In the genomic region with DNA sequence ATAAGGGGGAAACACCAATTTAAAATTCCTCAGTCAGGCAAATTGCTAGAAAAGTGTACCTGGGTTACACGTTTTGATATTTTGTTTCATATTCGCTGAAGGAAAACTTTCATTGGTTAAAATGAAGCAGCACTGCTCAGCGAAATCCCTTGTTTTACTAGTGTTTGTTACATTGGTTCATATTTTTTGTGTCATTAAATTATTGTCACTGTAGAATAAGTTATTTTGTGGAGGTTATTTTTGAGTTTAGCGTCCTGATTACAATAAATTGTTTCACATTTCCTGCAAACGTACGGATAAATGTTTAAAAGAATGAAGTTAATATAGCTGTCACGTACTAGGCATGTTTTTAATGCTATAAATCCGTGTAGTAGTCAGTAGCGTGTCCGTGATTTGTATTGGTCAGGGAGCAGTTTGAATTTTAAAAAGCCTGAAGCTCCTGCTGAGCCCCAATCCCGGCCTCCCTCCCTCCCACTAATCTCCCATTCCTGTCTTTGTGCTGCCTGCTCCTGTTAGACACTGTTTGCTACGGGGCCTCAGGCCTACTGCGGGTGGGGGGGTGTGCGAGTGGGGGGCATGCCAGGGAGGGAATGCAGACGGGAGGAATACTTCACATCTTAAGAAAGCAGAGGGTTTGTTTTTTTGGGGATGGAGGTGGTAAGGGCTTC, we compare ENCODE assay signal across 8 cellular contexts. TPM values are rescaled to one million over a fixed set of nuclear protein-coding genes. Genes with fewer than 3 reads are reported as not detected.
DNase-seq lines count a peak whose midpoint lies in the region; ATAC-seq and TF ChIP-seq lines count a peak whose summit lies in the region.

No MANE protein-coding gene starts in this region.

- peak overlapping the region; percentile 91 for H3K4me3 Mint-ChIP-seq in CD4-positive, alpha-beta T cell
- peak overlapping the region; percentile 87 to 93 (median 92) for H3K4me3 Mint-ChIP-seq in nephron

- H3K27ac Mint-ChIP-seq in CD4-positive, alpha-beta T cell: peak overlapping the region; percentile 91
- H3K27ac Mint-ChIP-seq in nephron: peak overlapping the region; percentile 81 to 99 (median 98)

- POLR2A ChIA-PET in CD4-positive, alpha-beta T cell (lab: Charles Lee): interaction anchor here (1.8 to 3.0 kb wide), 3 partner anchors 15 to 154 kb away, joined by 7 to 13 read pairs (median 11); no protein-coding TSS in a partner anchor
- POLR2A ChIA-PET in GM10248 (lab: Yijun Ruan, JAX): no interaction called here

- no peak for DNase-seq in CD4-positive, alpha-beta T cell
- DNase-seq in HK-2 (ENCODE audit: unreplicated experiment) (peak; percentile 39), SK-N-DZ (ENCODE audit: low spot score) (peak; percentile 35), epithelial cell of esophagus (ENCODE audit: low read depth) (peak; percentile 57), ureter (ENCODE audit: low spot score) (no peak), GM10248 (ENCODE audit: extremely low spot score) (no peak)
- DNase-seq in stimulated activated CD4-positive, alpha-beta T cell treated with anti-CD3 and anti-CD28 coated beads, Interleukin-2, amount 100 ng/mL, for 48 hours: no peak

- H3K27ac ChIP-seq in CD4-positive, alpha-beta T cell (ENCODE audit: low read depth, low read length): peak overlapping the region; percentile 98

- peaks cover 36% of the 10 kb centered on the region for H3K36me3 Mint-ChIP-seq in CD4-positive, alpha-beta T cell (ENCODE audit: low read depth)
- H3K36me3 Mint-ChIP-seq in nephron (ENCODE audit: low read depth): no peaks in the 10 kb centered on the region

- no peaks in the 10 kb centered on the region for H3K9me3 Mint-ChIP-seq in CD4-positive, alpha-beta T cell
- H3K9me3 Mint-ChIP-seq in nephron: no peaks in the 10 kb centered on the region

- H3K4me3 ChIP-seq in epithelial cell of esophagus (ENCODE audit: low read length): peak overlapping the region; percentile 83

- CTCF ChIA-PET in CD4-positive, alpha-beta T cell (lab: Charles Lee): interaction anchor here (1.2 kb wide), 1 partner anchor 66 kb away, joined by 3 read pairs; no protein-coding TSS in a partner anchor
- CTCF ChIA-PET in GM10248 (lab: Yijun Ruan, JAX): interaction anchor here (1.2 to 1.7 kb wide), 2 partner anchors 10 to 139 kb away, joined by 4 to 9 read pairs; no protein-coding TSS in a partner anchor

- no peaks in the 10 kb centered on the region for H3K27me3 ChIP-seq in CD4-positive, alpha-beta T cell (ENCODE audit: control insufficient read depth, insufficient read depth, low read length)

- H3K4me1 Mint-ChIP-seq in CD4-positive, alpha-beta T cell (ENCODE audit: low read depth): peaks cover 55% of the 10 kb centered on the region
- H3K4me1 Mint-ChIP-seq in nephron: peaks cover 39% of the 10 kb centered on the region

- no peaks in the 10 kb centered on the region for H3K27me3 Mint-ChIP-seq in CD4-positive, alpha-beta T cell
- H3K27me3 Mint-ChIP-seq in nephron (ENCODE audit: low read depth): no peaks in the 10 kb centered on the region

- H3K9me3 ChIP-seq in CD4-positive, alpha-beta T cell (ENCODE audit: control insufficient read depth, low read length): no peaks in the 10 kb centered on the region

- ATAC-seq in CD4-positive, alpha-beta T cell (ENCODE audit: poor library complexity): no peak

- TF ChIP-seq CTCF in CD4-positive, alpha-beta T cell (IDR thresholded peaks at IDR 0.05): no peak
- no peak for TF ChIP-seq CTCF in epithelial cell of esophagus (IDR thresholded peaks at IDR 0.05; ENCODE audit: insufficient read depth, low read depth, low read length, missing control alignments)
- TF ChIP-seq CTCF in nephron (IDR thresholded peaks at IDR 0.05; ENCODE audit: unreplicated experiment in 3 of 3): no peak
- no peak for TF ChIP-seq CTCF in GM10248 (IDR thresholded peaks at IDR 0.05; ENCODE audit: control extremely low read depth, extremely low read depth, low read depth, missing control alignments)

- intact Hi-C loops in CD4-positive, alpha-beta T cell (cut with DNase I, micrococcal nuclease): loop anchor here (5.0 to 10.0 kb wide), 4 partner anchors 494 to 1964 kb away; partner anchors contain the start of genes BRIX1 (in 2 of the 2), NUP155 (in 2 of the 2), RAD1 (in 2 of the 2) and LMBRD2 (in 1 of the 2)

RNA-seq across cellular contexts. Expression of gene NIPBL, which starts 2.0 kb away (rescaled TPM):
- total RNA-seq in CD4-positive, alpha-beta T cell: 100 to 1,000 TPM; 108 to 120 TPM
- polyA plus RNA-seq in SK-N-DZ (2014; cell fraction: cytosol; rRNA removed): 12.2 and 14.5 TPM in 2 replicates
- polyA plus RNA-seq in SK-N-DZ (2014; cell fraction: nucleus; rRNA removed): 16.8 and 19.5 TPM in 2 replicates
- 92.7 TPM for total RNA-seq in ureter

Comparison
In these comparisons a context has a peak if more than half of its experiments do, and no peak if none do; other contexts are left out.
1. DNase-seq: peak in HK-2 (single experiment), SK-N-DZ (single experiment) and epithelial cell of esophagus (single experiment); none in CD4-positive, alpha-beta T cell (0 of 10), ureter (single experiment), stimulated activated CD4-positive, alpha-beta T cell treated with anti-CD3 and anti-CD28 coated beads, Interleukin-2, amount 100 ng/mL, for 48 hours (0 of 2) and GM10248 (single experiment).